26 cellular contexts compared by ENCODE assay signal in the genomic region with DNA sequence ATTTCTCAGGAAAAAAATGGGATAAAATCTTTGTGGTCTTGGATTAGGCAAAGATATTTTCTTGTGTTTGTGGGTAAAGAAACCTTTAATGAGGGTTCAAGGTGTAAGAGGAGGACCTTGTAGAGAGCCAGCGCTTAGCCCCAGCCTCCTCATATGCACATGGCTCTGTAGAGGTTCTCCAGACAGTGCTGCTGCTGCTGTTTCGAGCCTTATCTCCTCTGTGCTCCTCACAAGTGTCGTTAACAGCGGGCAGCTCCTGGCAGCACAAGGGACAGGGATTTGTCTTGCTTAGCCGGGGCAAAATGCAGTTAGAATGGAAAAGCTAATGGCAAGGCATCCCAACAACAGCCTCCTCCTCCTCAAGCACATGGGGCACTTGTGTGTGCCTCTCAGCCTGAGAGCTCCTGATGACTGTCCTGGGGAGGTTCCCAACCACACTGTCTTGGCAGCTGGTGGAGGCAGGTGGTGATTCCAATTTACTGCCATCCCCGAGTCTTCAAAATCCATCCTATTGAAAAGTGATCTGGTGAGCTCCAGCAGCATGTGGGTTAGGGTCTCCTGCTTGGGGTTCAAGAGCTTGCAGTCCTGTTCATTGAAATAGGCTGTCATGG.
"Had no signal": no experiment of that assay in that cellular context is flagged by ENCODE, and none has a peak within 500 bp of the region (broad histone marks: within the 10 kb centered on the region; RNA-seq: fewer than 3 reads in every experiment).

No MANE protein-coding gene starts in this region.

- H3K36me3 Mint-ChIP-seq: activated CD8-positive, alpha-beta memory T cell treated with anti-CD3 and anti-CD28 coated beads, Interleukin-2, amount 10 ng/mL, durations not matched to agents 7 days and 5 days had no signal

- H3K4me3 Mint-ChIP-seq: activated CD4-positive, alpha-beta T cell treated with anti-CD3 and anti-CD28 coated beads for 36 hours; activated CD8-positive, alpha-beta memory T cell treated with anti-CD3 and anti-CD28 coated beads, Interleukin-2, amount 10 ng/mL, durations not matched to agents 7 days and 5 days; activated CD8-positive, alpha-beta T cell treated with anti-CD3 and anti-CD28 coated beads, Interleukin-2, amount 10 ng/mL, durations not matched to agents 7 days and 5 days; activated naive CD8-positive, alpha-beta T cell; activated T-cell treated with anti-CD3 and anti-CD28 coated beads, Interleukin-2, amount 50 U/mL, for 72 hours; nephron; T-helper 2 cell treated with Interferon-gamma antibody and Interleukin-4, amounts not matched to agents 5 μg/mL and 100 μg/mL, for 36 hours had no signal

- H3K4me1 ChIP-seq: adrenal gland, body of pancreas, gastrocnemius medialis, pancreas, spleen, testis had no signal

- H3K27ac ChIP-seq: adrenal gland, body of pancreas, gastrocnemius medialis, left ventricle myocardium inferior, pancreas, spleen, testis had no signal

- DNase-seq: activated CD4-positive, alpha-beta T cell treated with anti-CD3 and anti-CD28 coated beads for 36 hours; activated CD4-positive, CD25-positive, alpha-beta regulatory T cell; activated CD8-positive, alpha-beta memory T cell treated with anti-CD3 and anti-CD28 coated beads, Interleukin-2, amount 10 ng/mL, durations not matched to agents 7 days and 5 days; activated CD8-positive, alpha-beta T cell treated with anti-CD3 and anti-CD28 coated beads, Interleukin-2, amount 10 ng/mL, durations not matched to agents 7 days and 5 days; activated naive CD4-positive, alpha-beta T cell treated with Interleukin-2 at 50 U/mL for 16 hours; activated T-cell treated with anti-CD3 and anti-CD28 coated beads, Interleukin-2, amount 50 U/mL, for 72 hours; adrenal gland; aorta; body of pancreas; dermis blood vessel endothelial cell; effector CD8-positive, alpha-beta T cell; gastrocnemius medialis; glutamatergic neuron; islet precursor cell; left ventricle myocardium inferior; mucosa of descending colon; pancreas; right cardiac atrium; spleen; stimulated activated naive CD4-positive, alpha-beta T cell; T-helper 1 cell; testis; trophoblast cell had no signal

- H3K4me1 Mint-ChIP-seq: activated CD4-positive, alpha-beta T cell treated with anti-CD3 and anti-CD28 coated beads for 36 hours; activated CD8-positive, alpha-beta memory T cell treated with anti-CD3 and anti-CD28 coated beads, Interleukin-2, amount 10 ng/mL, durations not matched to agents 7 days and 5 days; nephron had no signal

- H3K27me3 ChIP-seq: adrenal gland, body of pancreas, gastrocnemius medialis, pancreas, spleen, testis had no signal

- H3K9me3 Mint-ChIP-seq: activated T-cell treated with anti-CD3 and anti-CD28 coated beads, Interleukin-2, amount 50 U/mL, for 72 hours; nephron; T-helper 2 cell treated with Interferon-gamma antibody and Interleukin-4, amounts not matched to agents 5 μg/mL and 100 μg/mL, for 36 hours had no signal

- H3K27ac Mint-ChIP-seq: activated CD4-positive, alpha-beta T cell treated with anti-CD3 and anti-CD28 coated beads for 36 hours; activated CD8-positive, alpha-beta memory T cell treated with anti-CD3 and anti-CD28 coated beads, Interleukin-2, amount 10 ng/mL, durations not matched to agents 7 days and 5 days; activated CD8-positive, alpha-beta T cell treated with anti-CD3 and anti-CD28 coated beads, Interleukin-2, amount 10 ng/mL, durations not matched to agents 7 days and 5 days; activated naive CD8-positive, alpha-beta T cell; activated T-cell treated with anti-CD3 and anti-CD28 coated beads, Interleukin-2, amount 50 U/mL, for 72 hours; nephron; T-helper 2 cell treated with Interferon-gamma antibody and Interleukin-4, amounts not matched to agents 5 μg/mL and 100 μg/mL, for 36 hours had no signal

- H3K4me3 ChIP-seq: adrenal gland, body of pancreas, gastrocnemius medialis, left ventricle myocardium inferior, mucosa of descending colon, pancreas, spleen, testis had no signal

- H3K36me3 ChIP-seq: adrenal gland, left ventricle myocardium inferior, pancreas had no signal

- H3K9me3 ChIP-seq: adrenal gland, body of pancreas, gastrocnemius medialis, left ventricle myocardium inferior, mucosa of descending colon, pancreas, spleen, testis had no signal

- ATAC-seq: activated CD4-positive, alpha-beta T cell treated with anti-CD3 and anti-CD28 coated beads for 36 hours; activated CD8-positive, alpha-beta memory T cell treated with anti-CD3 and anti-CD28 coated beads, Interleukin-2, amount 10 ng/mL, durations not matched to agents 7 days and 5 days; activated CD8-positive, alpha-beta T cell treated with anti-CD3 and anti-CD28 coated beads, Interleukin-2, amount 10 ng/mL, durations not matched to agents 7 days and 5 days; activated T-cell treated with anti-CD3 and anti-CD28 coated beads, Interleukin-2, amount 50 U/mL, for 72 hours; body of pancreas; gastrocnemius medialis; mucosa of descending colon; pancreas; right cardiac atrium had no signal
